In the genomic region with DNA sequence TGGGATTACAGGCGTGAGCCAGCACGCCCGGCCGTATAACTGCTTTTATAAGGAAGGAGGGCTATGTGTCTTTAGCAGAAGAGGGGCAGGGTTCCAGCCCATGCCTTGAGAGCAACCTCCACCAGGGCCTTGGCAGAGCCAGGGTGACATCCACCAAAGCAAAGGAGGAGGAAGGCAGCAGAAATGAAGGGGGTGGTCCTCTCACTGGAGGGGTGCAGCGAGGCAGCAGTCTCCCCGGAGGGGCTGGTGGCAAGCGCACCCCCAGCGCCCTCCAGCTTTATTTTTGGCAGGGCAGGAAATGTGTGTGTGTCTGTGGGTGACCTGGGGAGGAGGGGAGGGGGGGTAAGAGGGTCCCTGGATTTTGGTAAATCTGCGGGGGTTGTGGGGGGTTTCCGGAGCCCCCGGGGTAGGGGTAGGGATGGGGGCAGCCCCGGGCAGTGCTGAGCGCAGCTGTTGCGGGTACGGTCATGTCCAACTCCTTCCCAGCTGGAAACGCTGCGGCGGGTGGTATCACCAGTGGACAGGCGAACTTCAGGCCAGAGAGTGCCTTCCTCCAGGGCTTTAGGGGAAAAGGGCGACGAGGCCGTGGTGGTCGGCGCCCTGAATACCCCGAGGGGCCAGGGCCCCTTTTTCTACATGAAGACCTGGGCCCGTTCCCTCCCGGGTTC, we compare ENCODE assay signal across 9 cellular contexts. TPM values are rescaled to one million over a fixed set of nuclear protein-coding genes. Genes with fewer than 3 reads are reported as not detected.
DNase-seq lines count a peak whose midpoint lies in the region; ATAC-seq and TF ChIP-seq lines count a peak whose summit lies in the region.
"Had no signal": no experiment of that assay in that cellular context is flagged by ENCODE, and none has a peak within 500 bp of the region (broad histone marks: within the 10 kb centered on the region; RNA-seq: fewer than 3 reads in every experiment).

No MANE protein-coding gene starts in this region.

- CTCF ChIA-PET in mammary epithelial cell (lab: Charles Lee; ENCODE audit: low non-redundant PET), result no interaction called here

- in situ Hi-C loops in mammary epithelial cell (cut with MboI; ENCODE audit: low sequenced_read_pairs in 2 of 2), result no loop called here

- H3K4me1 Mint-ChIP-seq in activated naive CD8-positive, alpha-beta T cell treated with anti-CD3 and anti-CD28 coated beads for 36 hours, result peaks cover 20% of the 10 kb centered on the region

- no peak overlapping the region for H2AFZ ChIP-seq in mammary epithelial cell (ENCODE audit: low read depth, low read length)

- no peaks in the 10 kb centered on the region for H3K36me3 Mint-ChIP-seq in activated naive CD8-positive, alpha-beta T cell treated with anti-CD3 and anti-CD28 coated beads for 36 hours

- ATAC-seq in upper lobe of right lung (peak; percentile 36), HG03025 (IDR thresholded peaks at IDR 0.05; ENCODE audit: low FRiP score, unreplicated experiment) (no peak)

- dilution Hi-C loops in mammary epithelial cell (cut with HindIII; ENCODE audit: low sequenced_read_pairs), result loop anchor here (5.0 kb wide), 1 partner anchor 139 kb away; no protein-coding TSS in a partner anchor

- no peaks in the 10 kb centered on the region for H3K4me1 ChIP-seq in breast epithelium
- no peaks in the 10 kb centered on the region for H3K4me1 ChIP-seq in mammary epithelial cell (ENCODE audit: insufficient read depth, low read length)
- peaks cover 55% of the 10 kb centered on the region for H3K4me1 ChIP-seq in mononuclear cell (ENCODE audit: insufficient read depth, low read length)
- no peaks in the 10 kb centered on the region for H3K4me1 ChIP-seq in upper lobe of right lung

- peak overlapping the region; percentile 72 for H3K27ac Mint-ChIP-seq in activated naive CD8-positive, alpha-beta T cell treated with anti-CD3 and anti-CD28 coated beads for 36 hours

- H4K20me1 ChIP-seq in mammary epithelial cell (ENCODE audit: insufficient read depth, low read length), result no peaks in the 10 kb centered on the region

- intact Hi-C loops in breast epithelium (cut with DNase I; ENCODE audit: low total_unique reads) (no loop called here), mammary epithelial cell (cut with micrococcal nuclease) (no loop called here), upper lobe of right lung (cut with DNase I) (no loop called here)

- no peak overlapping the region for H3K4me2 ChIP-seq in mammary epithelial cell (ENCODE audit: insufficient read depth, low read depth, low read length)

- H3K9me3 ChIP-seq in breast epithelium (no peaks in the 10 kb centered on the region), mammary epithelial cell (replicated peaks; ENCODE audit: insufficient read depth, low read length) (no peaks in the 10 kb centered on the region), mononuclear cell (ENCODE audit: low read depth, low read length) (no peaks in the 10 kb centered on the region), upper lobe of right lung (no peaks in the 10 kb centered on the region)

- H3K79me2 ChIP-seq in mammary epithelial cell (ENCODE audit: insufficient read depth, low read length), result no peaks in the 10 kb centered on the region

- no peak overlapping the region for H3K9ac ChIP-seq in mammary epithelial cell (ENCODE audit: insufficient read depth, low read length)

- H3K27ac ChIP-seq in breast epithelium (peak overlapping the region; percentile 52 to 61), mammary epithelial cell (ENCODE audit: insufficient read depth, low read depth, low read length) (no peak overlapping the region), upper lobe of right lung (peak overlapping the region; percentile 72)

- no peak for DNase-seq in breast epithelium (ENCODE audit: low spot score in 2 of 2)
- no peak for DNase-seq in mammary epithelial cell
- no peak for DNase-seq in activated naive CD8-positive, alpha-beta T cell treated with anti-CD3 and anti-CD28 coated beads for 36 hours
- peak; percentile 64 for DNase-seq in upper lobe of right lung
- DNase-seq in NCI-H2227 (lab: John Stamatoyannopoulos, UW; ENCODE audit: unreplicated experiment), result no peak
- no peak for DNase-seq in DMS79 (lab: John Stamatoyannopoulos, UW)
- DNase-seq: NCI-H2029 had no signal

- H3K4me3 ChIP-seq in breast epithelium (peak overlapping the region in 1 of 3 donors; percentile 9), mammary epithelial cell (replicated peaks in 1 of 3; ENCODE audit: insufficient read depth in 1 of 3, low read depth in 2 of 3, low read length in 3 of 3) (no peak overlapping the region), mononuclear cell (ENCODE audit: low read length) (peak overlapping the region; percentile 29), upper lobe of right lung (peak overlapping the region; percentile 11)

- no peaks in the 10 kb centered on the region for H3K36me3 ChIP-seq in breast epithelium
- no peaks in the 10 kb centered on the region for H3K36me3 ChIP-seq in mammary epithelial cell (ENCODE audit: insufficient read depth, low read length)
- no peaks in the 10 kb centered on the region for H3K36me3 ChIP-seq in upper lobe of right lung

- no peaks in the 10 kb centered on the region for H3K27me3 ChIP-seq in breast epithelium
- H3K27me3 ChIP-seq in mammary epithelial cell (ENCODE audit: insufficient read depth, low read length), result no peaks in the 10 kb centered on the region
- H3K27me3 ChIP-seq in mononuclear cell (ENCODE audit: insufficient read depth, low read length), result no peaks in the 10 kb centered on the region
- no peaks in the 10 kb centered on the region for H3K27me3 ChIP-seq in upper lobe of right lung

- TF ChIP-seq POLR2A in breast epithelium (IDR thresholded peaks at IDR 0.05), result no peak

- WGBS in mammary epithelial cell (ENCODE audit: low coverage, missing lambda C conversion rate), result 61% methylated on average over 9 of the region's 27 CpGs

- BruUV-seq in mammary epithelial cell (replicated peaks; lab: Mats Ljungman, UMichigan), result no TSS peak

- TF ChIP-seq CTCF in breast epithelium (IDR thresholded peaks at IDR 0.05), result no peak
- no peak for TF ChIP-seq CTCF in mammary epithelial cell (conservative IDR thresholded peaks at IDR 0.05 in 1 of 2, IDR thresholded peaks at IDR 0.05 in 1 of 2; ENCODE audit: extremely low read depth in 1 of 2, insufficient read depth in 1 of 2, low read depth in 1 of 2, low read length in 2 of 2)
- TF ChIP-seq CTCF in upper lobe of right lung (IDR thresholded peaks at IDR 0.05), result no peak

- H3K9me3 Mint-ChIP-seq in activated naive CD8-positive, alpha-beta T cell treated with anti-CD3 and anti-CD28 coated beads for 36 hours, result no peaks in the 10 kb centered on the region

- peak overlapping the region; percentile 57 for H3K4me3 Mint-ChIP-seq in activated naive CD8-positive, alpha-beta T cell treated with anti-CD3 and anti-CD28 coated beads for 36 hours

- H3K27me3 Mint-ChIP-seq in activated naive CD8-positive, alpha-beta T cell treated with anti-CD3 and anti-CD28 coated beads for 36 hours, result no peaks in the 10 kb centered on the region

RNA-seq across cellular contexts. Expression of gene FOS, which starts 55.0 kb away (rescaled TPM):
- total RNA-seq in breast epithelium, result 100 to 1,000 TPM; 398 to 629 (median 549) TPM
- total RNA-seq in mammary epithelial cell, result 100 to 1,000 TPM in 1 of 2 donors, 10 to 100 TPM in 1; 78.5 to 204 TPM
- 89.9 TPM for polyA plus RNA-seq in mammary epithelial cell
- 233 TPM for polyA minus RNA-seq in mammary epithelial cell
- total RNA-seq in activated naive CD8-positive, alpha-beta T cell treated with anti-CD3 and anti-CD28 coated beads for 36 hours, result 10 to 100 TPM; 19.5 to 20.0 TPM
- total RNA-seq in mononuclear cell, result 2,138 TPM
- 204 TPM for total RNA-seq in upper lobe of right lung

Comparison
In these comparisons a context has a peak if more than half of its experiments do, and no peak if none do; other contexts are left out.
1. H3K4me3 ChIP-seq: peak in mononuclear cell (single experiment) and upper lobe of right lung (single experiment); none in mammary epithelial cell (0 of 3).